In the genomic region with DNA sequence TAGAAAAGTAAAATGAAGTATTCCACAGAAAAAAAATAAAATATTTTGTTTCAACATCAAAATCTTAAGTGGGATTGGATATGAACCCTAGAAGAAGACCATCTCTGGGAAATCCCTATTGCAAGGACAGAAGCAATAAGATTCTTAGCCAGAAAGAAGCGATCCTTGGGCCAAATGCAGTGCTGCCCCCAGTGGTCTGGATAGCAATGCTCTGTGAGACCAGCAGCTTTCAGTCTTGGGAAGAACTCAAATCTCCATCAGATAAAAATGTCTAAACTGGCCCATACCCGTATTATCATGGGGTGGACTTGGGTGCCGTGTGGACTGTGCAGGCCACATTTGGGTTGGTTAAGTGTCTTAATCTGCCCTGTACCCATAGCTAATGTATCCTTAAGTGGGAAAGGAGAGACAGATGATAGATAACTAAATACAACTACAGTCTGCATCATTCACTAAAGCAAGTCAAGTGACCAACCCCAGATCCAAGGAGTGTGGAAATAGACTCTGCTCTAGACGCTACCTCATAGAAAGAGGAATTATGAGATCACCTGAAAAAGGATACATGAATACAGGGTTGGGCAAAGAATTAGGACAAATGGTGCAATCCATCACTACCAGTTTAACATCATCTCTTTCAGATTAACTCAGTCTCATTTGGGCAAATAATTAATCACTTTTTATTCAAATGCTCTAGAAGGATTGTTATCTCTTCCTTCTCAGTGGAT, we compare ENCODE assay signal across 9 cellular contexts. TPM values are rescaled to one million over a fixed set of nuclear protein-coding genes. Genes with fewer than 3 reads are reported as not detected.
DNase-seq lines count a peak whose midpoint lies in the region; ATAC-seq, FAIRE-seq and TF ChIP-seq lines count a peak whose summit lies in the region.
"Had no signal": no experiment of that assay in that cellular context is flagged by ENCODE, and none has a peak within 500 bp of the region (broad histone marks: within the 10 kb centered on the region; RNA-seq: fewer than 3 reads in every experiment).

No MANE protein-coding gene starts in this region.

- no peaks in the 10 kb centered on the region for H4K20me1 ChIP-seq in Loucy (ENCODE audit: insufficient read depth, low read length, poor library complexity, severe bottlenecking)
- H4K20me1 ChIP-seq in osteoblast (ENCODE audit: insufficient read depth, low read length) = no peaks in the 10 kb centered on the region

- no peaks in the 10 kb centered on the region for H3K9me2 ChIP-seq in Loucy (replicated peaks; ENCODE audit: low read depth, low read length)

- H3K9me3 ChIP-seq in Loucy (ENCODE audit: insufficient read depth, low read depth, low read length) = no peaks in the 10 kb centered on the region
- no peaks in the 10 kb centered on the region for H3K9me3 ChIP-seq in osteoblast (ENCODE audit: low read depth, low read length)
- no peaks in the 10 kb centered on the region for H3K9me3 ChIP-seq in mucosa of descending colon

- H3K27me3 ChIP-seq in Loucy (ENCODE audit: insufficient read depth, low read length, poor library complexity, severe bottlenecking) = no peaks in the 10 kb centered on the region
- no peaks in the 10 kb centered on the region for H3K27me3 ChIP-seq in bronchial epithelial cell (ENCODE audit: control insufficient read depth, insufficient read depth, low read length)
- H3K27me3 ChIP-seq in osteoblast (ENCODE audit: insufficient read depth, low read length) = no peaks in the 10 kb centered on the region

- no peak overlapping the region for H2AFZ ChIP-seq in Loucy (ENCODE audit: low read length)
- no peak overlapping the region for H2AFZ ChIP-seq in osteoblast (ENCODE audit: low read length)

- FAIRE-seq in bronchial epithelial cell (lab: Jason Lieb, UNC) = no peak

- no peaks in the 10 kb centered on the region for H3F3A ChIP-seq in Loucy (ENCODE audit: low read depth)

- intact Hi-C loops in mucosa of descending colon (cut with DNase I, micrococcal nuclease) = no loop called here

- no peaks in the 10 kb centered on the region for H3K4me1 ChIP-seq in Loucy (ENCODE audit: insufficient read depth, low read length, poor library complexity, severe bottlenecking)
- no peaks in the 10 kb centered on the region for H3K4me1 ChIP-seq in osteoblast (ENCODE audit: insufficient read depth, low read length)
- H3K4me1 ChIP-seq in mucosa of descending colon (ENCODE audit: low read depth) = no peaks in the 10 kb centered on the region

- H3K4me3 ChIP-seq in GM12864 (ENCODE audit: low read depth, low read length) = no peak overlapping the region
- no peak overlapping the region for H3K4me3 ChIP-seq in Loucy (ENCODE audit: low read length, poor library complexity, severe bottlenecking)
- no peak overlapping the region for H3K4me3 ChIP-seq in bronchial epithelial cell (ENCODE audit: low read depth, low read length)
- H3K4me3 ChIP-seq in osteoblast (ENCODE audit: insufficient read depth, low read length) = no peak overlapping the region
- no peak overlapping the region for H3K4me3 ChIP-seq in mucosa of descending colon

- H3K4me2 ChIP-seq in Loucy (ENCODE audit: low read depth, low read length, poor library complexity, severe bottlenecking) (no peak overlapping the region), osteoblast (ENCODE audit: insufficient read depth, low read length) (no peak overlapping the region)

- H3K36me3 ChIP-seq in Loucy (ENCODE audit: insufficient read depth, low read length) (no peaks in the 10 kb centered on the region), bronchial epithelial cell (ENCODE audit: control insufficient read depth, insufficient read depth, low read length) (no peaks in the 10 kb centered on the region), osteoblast (ENCODE audit: insufficient read depth, low read length) (no peaks in the 10 kb centered on the region), mucosa of descending colon (ENCODE audit: low read depth) (no peaks in the 10 kb centered on the region)

- ATAC-seq in HG03442 (IDR thresholded peaks at IDR 0.05; ENCODE audit: unreplicated experiment) (no peak), HG03520 (IDR thresholded peaks at IDR 0.05; ENCODE audit: unreplicated experiment) (no peak), mucosa of descending colon (no peak)

- no peak for DNase-seq in GM12864 (ENCODE audit: low read depth)
- no peak for DNase-seq in bronchial epithelial cell (ENCODE audit: low read depth)
- peak; percentile 38 for DNase-seq in osteoblast (ENCODE audit: insufficient read length, low spot score, missing footprints)
- no peak for DNase-seq in mucosa of descending colon
- DNase-seq: activated CD4-positive, alpha-beta T cell treated with anti-CD3 and anti-CD28 coated beads, Interleukin-2, amount 50 U/mL, for 4 hours; NCI-H345 had no signal

- H3K9ac ChIP-seq in Loucy (ENCODE audit: low read depth, low read length, poor library complexity, severe bottlenecking) = no peak overlapping the region

- H3K27ac ChIP-seq in osteoblast (ENCODE audit: low read depth, low read length) = no peak overlapping the region

- peak; percentile 38 for TF ChIP-seq CTCF in GM12864 (IDR thresholded peaks at IDR 0.05; ENCODE audit: low read depth, low read length, missing control alignments)
- TF ChIP-seq CTCF in Loucy (conservative IDR thresholded peaks at IDR 0.05; ENCODE audit: low read length) = peak; percentile 51
- TF ChIP-seq CTCF in bronchial epithelial cell (IDR thresholded peaks at IDR 0.05; ENCODE audit: insufficient read depth, low read length, severe bottlenecking) = peak; percentile 22
- peak; percentile 63 for TF ChIP-seq CTCF in osteoblast (IDR thresholded peaks at IDR 0.05; ENCODE audit: extremely low read depth, low read depth, low read length)
- TF ChIP-seq CTCF in mucosa of descending colon (IDR thresholded peaks at IDR 0.05) = no peak

- H3K79me2 ChIP-seq in Loucy (ENCODE audit: insufficient read depth, low read length) (no peaks in the 10 kb centered on the region), osteoblast (ENCODE audit: insufficient read depth, low read length) (no peaks in the 10 kb centered on the region)

RNA-seq across cellular contexts. Expression of a gene that starts 38.9 kb away (rescaled TPM):
- not detected in 2 replicates for total RNA-seq in bronchial epithelial cell
- 1.8 TPM in 2 replicates for total RNA-seq in osteoblast
- 10 to 100 TPM in 1 of 3 donors, 1 to 10 TPM in 1, under 1 TPM in 1; 0.80 to 10.5 (median 1.1) TPM for total RNA-seq in mucosa of descending colon
